In genomic region chr17:58516644-58517377, GRCh38 we compare ENCODE assay signal across 7 cellular contexts. TPM values are rescaled to one million over a fixed set of nuclear protein-coding genes. Genes with fewer than 3 reads are reported as not detected.
A peak's percentile ranks its signal among the peaks of the same experiment; 100 is the strongest.
DNase-seq lines count a peak whose midpoint lies in the region; ATAC-seq and TF ChIP-seq lines count a peak whose summit lies in the region.

No MANE protein-coding gene starts in this region.

- H3K9ac ChIP-seq in HUES6 (ENCODE audit: low read length), result peak overlapping the region; percentile 63

- peaks cover 13% of the 10 kb centered on the region; the same call in 1 of the 2 replicates for H3K4me1 ChIP-seq in HUES6 (ENCODE audit: control insufficient read depth, insufficient read depth, low read length)

- ATAC-seq in activated naive CD4-positive, alpha-beta T cell treated with anti-CD3 and anti-CD28 coated beads, Interleukin-2, amount 50 U/mL, for 72 hours, result no peak
- no peak for ATAC-seq in stimulated activated naive CD8-positive, alpha-beta T cell treated with anti-CD3 and anti-CD28 coated beads, Interleukin-15, amount 100 ng/mL, for 72 hours
- ATAC-seq in GM19397 (IDR thresholded peaks at IDR 0.05; ENCODE audit: unreplicated experiment), result no peak

- no peaks in the 10 kb centered on the region for H3K27me3 ChIP-seq in HUES6 (ENCODE audit: control insufficient read depth, insufficient read depth, low read length)

- DNase-seq in activated naive CD4-positive, alpha-beta T cell treated with anti-CD3 and anti-CD28 coated beads, Interleukin-2, amount 50 U/mL, for 72 hours (ENCODE audit: low spot score in 2 of 2), result no peak
- DNase-seq in immature natural killer cell (no peak), GM13977 (ENCODE audit: low spot score) (no peak)
- DNase-seq in stimulated activated naive CD8-positive, alpha-beta T cell treated with anti-CD3 and anti-CD28 coated beads, Interleukin-15, amount 100 ng/mL, for 72 hours, result no peak
- no peak for DNase-seq in activated CD4-positive, CD25-positive, alpha-beta regulatory T cell (lab: John Stamatoyannopoulos, UW)

- peaks cover 11 to 26% (median 22%) of the 10 kb centered on the region in 3 donors for H3K27me3 Mint-ChIP-seq in immature natural killer cell (ENCODE audit: low read depth in 3 of 3)
- no peaks in the 10 kb centered on the region for H3K27me3 Mint-ChIP-seq in stimulated activated naive CD8-positive, alpha-beta T cell treated with anti-CD3 and anti-CD28 coated beads, Interleukin-15, amount 100 ng/mL, for 72 hours

- in situ Hi-C loops in GM13977 (cut with MboI; ENCODE audit: low pct_unique_long_range_greater_than_20kb, low sequenced_read_pairs, unreplicated experiment), result no loop called here

- peak overlapping the region; percentile 80 for H3K4me3 ChIP-seq in HUES6 (ENCODE audit: low read depth, low read length)

- H3K4me3 Mint-ChIP-seq in immature natural killer cell, result peak overlapping the region; percentile 94 to 99 (median 96)
- H3K4me3 Mint-ChIP-seq in stimulated activated naive CD8-positive, alpha-beta T cell treated with anti-CD3 and anti-CD28 coated beads, Interleukin-15, amount 100 ng/mL, for 72 hours, result peak overlapping the region; percentile 87 to 95

- H3K36me3 ChIP-seq in HUES6 (ENCODE audit: control insufficient read depth, insufficient read depth, low read length), result peaks cover 8% of the 10 kb centered on the region

- no peak for TF ChIP-seq CTCF in GM13977 (IDR thresholded peaks at IDR 0.05; ENCODE audit: extremely low read depth, insufficient read depth, missing control alignments)

- H3K9me3 Mint-ChIP-seq in activated naive CD4-positive, alpha-beta T cell treated with anti-CD3 and anti-CD28 coated beads, Interleukin-2, amount 50 U/mL, for 72 hours, result no peaks in the 10 kb centered on the region
- H3K9me3 Mint-ChIP-seq in immature natural killer cell, result no peaks in the 10 kb centered on the region
- no peaks in the 10 kb centered on the region for H3K9me3 Mint-ChIP-seq in stimulated activated naive CD8-positive, alpha-beta T cell treated with anti-CD3 and anti-CD28 coated beads, Interleukin-15, amount 100 ng/mL, for 72 hours

- peak overlapping the region; percentile 88 to 93 for H3K27ac Mint-ChIP-seq in activated naive CD4-positive, alpha-beta T cell treated with anti-CD3 and anti-CD28 coated beads, Interleukin-2, amount 50 U/mL, for 72 hours
- H3K27ac Mint-ChIP-seq in immature natural killer cell, result peak overlapping the region; percentile 89 to 98 (median 94)
- H3K27ac Mint-ChIP-seq in stimulated activated naive CD8-positive, alpha-beta T cell treated with anti-CD3 and anti-CD28 coated beads, Interleukin-15, amount 100 ng/mL, for 72 hours, result peak overlapping the region; percentile 41 to 85

- H3K36me3 Mint-ChIP-seq in activated naive CD4-positive, alpha-beta T cell treated with anti-CD3 and anti-CD28 coated beads, Interleukin-2, amount 50 U/mL, for 72 hours, result peaks cover 9 to 16% of the 10 kb centered on the region in 2 donors
- H3K36me3 Mint-ChIP-seq in immature natural killer cell, result peaks cover 0 to 1% (median under 1%) of the 10 kb centered on the region in 3 donors

- no peaks in the 10 kb centered on the region for H3K9me3 ChIP-seq in HUES6 (ENCODE audit: control insufficient read depth, insufficient read depth, low read depth, low read length)

- peak overlapping the region; percentile 52; the same call in 1 of the 2 replicates for H3K27ac ChIP-seq in HUES6 (ENCODE audit: low read depth, low read length)

- H3K4me1 Mint-ChIP-seq in immature natural killer cell, result peaks cover 49 to 60% of the 10 kb centered on the region in 2 donors
- peaks cover 60% of the 10 kb centered on the region for H3K4me1 Mint-ChIP-seq in stimulated activated naive CD8-positive, alpha-beta T cell treated with anti-CD3 and anti-CD28 coated beads, Interleukin-15, amount 100 ng/mL, for 72 hours

RNA-seq across cellular contexts. Expression of gene MTMR4, which starts 2.4 kb away (rescaled TPM):
- 10 to 100 TPM; 55.2 to 73.3 TPM for total RNA-seq in activated naive CD4-positive, alpha-beta T cell treated with anti-CD3 and anti-CD28 coated beads, Interleukin-2, amount 50 U/mL, for 72 hours
- polyA plus RNA-seq in immature natural killer cell, result 10 to 100 TPM in 2 of 3 donors, 1 to 10 TPM in 1; 9.3 to 24.2 (median 20.5) TPM

RNA-seq across cellular contexts. Expression of gene HSF5, which starts 28.6 kb away (rescaled TPM):
- 1 to 10 TPM; 2.0 to 3.9 TPM for total RNA-seq in activated naive CD4-positive, alpha-beta T cell treated with anti-CD3 and anti-CD28 coated beads, Interleukin-2, amount 50 U/mL, for 72 hours
- under 1 TPM in 1 of 3 donors, not detected in 2; 0.16 TPM for polyA plus RNA-seq in immature natural killer cell
